Comparison of ENCODE assay signal across 20 cellular contexts in the genomic region with DNA sequence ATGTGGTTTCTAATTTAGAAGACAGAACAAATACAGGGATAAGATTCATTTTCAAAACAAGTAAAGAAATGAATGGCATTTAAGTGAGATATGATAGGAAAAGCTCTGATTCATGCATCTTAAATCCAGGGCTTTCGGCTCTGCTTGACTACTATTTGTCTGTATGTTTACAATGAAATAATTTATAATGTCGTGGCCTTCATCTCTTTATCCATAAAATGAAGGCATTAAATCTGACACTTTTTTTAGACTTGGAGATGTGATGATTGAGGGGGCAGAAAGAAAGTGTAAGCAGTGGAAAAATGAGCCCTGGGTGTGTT.
DNase-seq lines count a peak whose midpoint lies in the region; ATAC-seq and TF ChIP-seq lines count a peak whose summit lies in the region.
"Had no signal": no experiment of that assay in that cellular context is flagged by ENCODE, and none has a peak within 500 bp of the region (broad histone marks: within the 10 kb centered on the region; RNA-seq: fewer than 3 reads in every experiment).

No MANE protein-coding gene starts in this region.

- H3K9me1 ChIP-seq in IMR-90 (ENCODE audit: insufficient read depth, low read length): peaks cover 6% of the 10 kb centered on the region

- no peaks in the 10 kb centered on the region for H3K27me3 ChIP-seq in IMR-90 (ENCODE audit: control insufficient read depth, insufficient read depth, low read length)
- no peaks in the 10 kb centered on the region for H3K27me3 ChIP-seq in endodermal cell (ENCODE audit: control insufficient read depth, insufficient read depth, low read length, poor library complexity, severe bottlenecking)
- peaks cover 12% of the 10 kb centered on the region for H3K27me3 ChIP-seq in skeletal muscle satellite cell (ENCODE audit: control insufficient read depth, insufficient read depth, low read length)
- H3K27me3 ChIP-seq: BE2C, SJCRH30 had no signal

- H4K8ac ChIP-seq in IMR-90 (ENCODE audit: low read depth in 2 of 2, low read length in 2 of 2): peak overlapping the region; percentile 57 to 77; a peak in 2 of 4 replicates

- peak overlapping the region; percentile 91; the same call in 1 of the 2 replicates for H2BK20ac ChIP-seq in IMR-90 (ENCODE audit: low read depth, low read length)

- H2AK5ac ChIP-seq in IMR-90 (ENCODE audit: low read depth, low read length): no peak overlapping the region

- H3K9me3 ChIP-seq in IMR-90 (ENCODE audit: control insufficient read depth, insufficient read depth, low read length) (no peaks in the 10 kb centered on the region), endodermal cell (ENCODE audit: control insufficient read depth, low read length) (no peaks in the 10 kb centered on the region), skeletal muscle satellite cell (replicated peaks; ENCODE audit: low read length) (no peaks in the 10 kb centered on the region)
- H3K9me3 ChIP-seq: BE2C, SJCRH30 had no signal

- H3K56ac ChIP-seq in IMR-90 (ENCODE audit: extremely low read depth, insufficient read depth, low read length): peak overlapping the region; percentile 65; the same call in 1 of the 2 replicates

- H3K4me1 ChIP-seq in IMR-90 (ENCODE audit: control insufficient read depth, insufficient read depth, low read length) (peaks cover 23% of the 10 kb centered on the region), endodermal cell (ENCODE audit: control insufficient read depth, insufficient read depth, low read length) (peaks cover 13% of the 10 kb centered on the region), skeletal muscle satellite cell (ENCODE audit: control insufficient read depth, insufficient read depth, low read length) (peaks cover 19% of the 10 kb centered on the region)
- H3K4me1 ChIP-seq: BE2C had no signal

- no peaks in the 10 kb centered on the region for H3K9me3 Mint-ChIP-seq in endodermal cell

- H3K23ac ChIP-seq in IMR-90 (ENCODE audit: low read depth, low read length): no peak overlapping the region

- no peak overlapping the region for H2AFZ ChIP-seq in IMR-90 (replicated peaks; ENCODE audit: low read length, poor library complexity)

- no peak for TF ChIP-seq RAD21 in IMR-90 (IDR thresholded peaks at IDR 0.05; ENCODE audit: low read length)

- H2BK5ac ChIP-seq in IMR-90 (ENCODE audit: low read depth, low read length, poor library complexity, severe bottlenecking): peak overlapping the region; percentile 74

- H4K20me1 ChIP-seq in IMR-90 (ENCODE audit: insufficient read depth, low read length): no peaks in the 10 kb centered on the region

- dilution Hi-C loops in IMR-90 (cut with HindIII; ENCODE audit: low sequenced_read_pairs, unreplicated experiment): no loop called here

- H3K79me1 ChIP-seq in IMR-90 (ENCODE audit: low read depth in 1 of 2, low read length in 2 of 2): no peaks in the 10 kb centered on the region

- H2BK15ac ChIP-seq in IMR-90 (ENCODE audit: low read depth, low read length): no peak overlapping the region

- H3K9ac ChIP-seq in IMR-90 (ENCODE audit: low read depth, low read length) (no peak overlapping the region), endodermal cell (ENCODE audit: extremely low read depth, low read length, poor library complexity, severe bottlenecking) (no peak overlapping the region), skeletal muscle satellite cell (ENCODE audit: low read depth, low read length) (peak overlapping the region; percentile 44)

- DNase-seq in EH (ENCODE audit: low read depth) (peak; percentile 94), IMR-90 (no peak), endodermal cell (no peak), lower leg skin (ENCODE audit: low spot score in 2 of 2) (no peak), T1000 (lab: John Stamatoyannopoulos, UW) (no peak)
- DNase-seq: BE2C; CD4-positive, CD25-positive, alpha-beta regulatory T cell; COR-L47; DMS 273 treated with DMSO at 0.1 percent for 48 hours; DMS79 treated with DMSO at 0.1 percent for 48 hours; Karpas-422; NCI-H1694; NCI-H2081 treated with DMSO at 0.1 percent for 48 hours; NCI-H2171 treated with DMSO at 0.1 percent for 48 hours; NCI-H446 had no signal

- H4K91ac ChIP-seq in IMR-90 (ENCODE audit: insufficient read depth, low read depth, low read length): no peak overlapping the region

- intact Hi-C loops in IMR-90 (cut with micrococcal nuclease) (loop anchor here (2.0 kb wide), 1 partner anchor 117 kb away; no protein-coding TSS in a partner anchor), lower leg skin (cut with DNase I; ENCODE audit: low total_unique reads) (no loop called here)

- H4K5ac ChIP-seq in IMR-90 (ENCODE audit: low read depth, low read length): no peak overlapping the region

- H2BK120ac ChIP-seq in IMR-90 (ENCODE audit: low read depth, low read length): peak overlapping the region; percentile 91; the same call in 1 of the 2 replicates

- POLR2A ChIA-PET in IMR-90 (lab: Charles Lee; ENCODE audit: unreplicated experiment): no interaction called here

- H3K27ac ChIP-seq in IMR-90 (ENCODE audit: insufficient read depth, low read length): no peak overlapping the region
- no peak overlapping the region for H3K27ac ChIP-seq in endodermal cell (ENCODE audit: low read depth, low read length)

- no peak for TF ChIP-seq POLR2A in IMR-90 (IDR thresholded peaks at IDR 0.05; ENCODE audit: low read depth, low read length)
- TF ChIP-seq POLR2A in lower leg skin (IDR thresholded peaks at IDR 0.05): no peak

- in situ Hi-C loops in IMR-90 (cut with MboI; ENCODE audit: low sequenced_read_pairs): no loop called here

- peak overlapping the region; percentile 2 for H3K4me3 Mint-ChIP-seq in endodermal cell
- H3K4me3 Mint-ChIP-seq: CD4-positive, CD25-positive, alpha-beta regulatory T cell; IgD-negative memory B cell had no signal

- no TSS peak for BruUV-seq in IMR-90 (replicated peaks; lab: Mats Ljungman, UMichigan)

- ATAC-seq in IMR-90 (ENCODE audit: low read depth): peak; percentile 19
- no peak for ATAC-seq in HG02981 (IDR thresholded peaks at IDR 0.05; ENCODE audit: unreplicated experiment)
- ATAC-seq: HCT116 had no signal

- no peaks in the 10 kb centered on the region for H3K36me3 Mint-ChIP-seq in endodermal cell (ENCODE audit: low read depth)
- H3K36me3 Mint-ChIP-seq: CD4-positive, CD25-positive, alpha-beta regulatory T cell; IgD-negative memory B cell had no signal

- no peak overlapping the region for H2AK9ac ChIP-seq in IMR-90 (replicated peaks; ENCODE audit: low read depth, low read length, poor library complexity)

- H3K36me3 ChIP-seq in IMR-90 (ENCODE audit: control insufficient read depth, insufficient read depth, low read length): no peaks in the 10 kb centered on the region
- H3K36me3 ChIP-seq in endodermal cell (ENCODE audit: control insufficient read depth, insufficient read depth, low read length): no peaks in the 10 kb centered on the region
- H3K36me3 ChIP-seq in skeletal muscle satellite cell (ENCODE audit: insufficient read depth, low read length): no peaks in the 10 kb centered on the region
- H3K36me3 ChIP-seq: BE2C, SJCRH30 had no signal

- no peak overlapping the region for H3K18ac ChIP-seq in IMR-90 (ENCODE audit: low read depth, low read length)

- TF ChIP-seq CTCF in IMR-90 (conservative IDR thresholded peaks at IDR 0.05; ENCODE audit: low read depth, low read length): no peak
- no peak for TF ChIP-seq CTCF in endodermal cell (conservative IDR thresholded peaks at IDR 0.05)
- TF ChIP-seq CTCF in lower leg skin (IDR thresholded peaks at IDR 0.05): no peak

- peaks cover 5% of the 10 kb centered on the region for H3K27me3 Mint-ChIP-seq in endodermal cell (ENCODE audit: insufficient read depth)
- H3K27me3 Mint-ChIP-seq: CD4-positive, CD25-positive, alpha-beta regulatory T cell had no signal

- H3K4me2 ChIP-seq in IMR-90 (ENCODE audit: low read depth, low read length) (no peak overlapping the region), skeletal muscle satellite cell (ENCODE audit: low read length) (no peak overlapping the region)

- H3K14ac ChIP-seq in IMR-90 (replicated peaks; ENCODE audit: low read depth, low read length): no peak overlapping the region

- peaks cover 45% of the 10 kb centered on the region for H3K4me1 Mint-ChIP-seq in endodermal cell

- CTCF ChIA-PET in IMR-90 (lab: Yijun Ruan, JAX): interaction anchor here (0.7 kb wide), 1 partner anchor 115 kb away, joined by 3 read pairs; a partner anchor contains a TSS

- H3K4me3 ChIP-seq in IMR-90 (ENCODE audit: insufficient read depth, low read depth, low read length): no peak overlapping the region
- peak overlapping the region; percentile 31 for H3K4me3 ChIP-seq in endodermal cell (ENCODE audit: low read length)
- H3K4me3 ChIP-seq in skeletal muscle satellite cell (ENCODE audit: low read length): no peak overlapping the region
- no peak overlapping the region for H3K4me3 ChIP-seq in lower leg skin (ENCODE audit: low read depth, poor library complexity, severe bottlenecking)
- H3K4me3 ChIP-seq: SJCRH30 had no signal

- H3K4ac ChIP-seq in IMR-90 (ENCODE audit: low read depth, low read length): peak overlapping the region; percentile 85; the same call in 1 of the 2 replicates

- peak overlapping the region; percentile 34 for H3K27ac Mint-ChIP-seq in endodermal cell
- H3K27ac Mint-ChIP-seq: CD4-positive, CD25-positive, alpha-beta regulatory T cell; IgD-negative memory B cell had no signal

- no CpG with 5 or more reads among the region's 2 CpGs for WGBS in IMR-90 (ENCODE audit: extremely low coverage in 2 of 2, insufficient read length in 1 of 2), 2 experiments
- WGBS in endodermal cell (ENCODE audit: insufficient coverage in 1 of 2, insufficient read length in 1 of 2), 2 experiments: 90% methylated on average over 2 of the region's 2 CpGs; no CpG with 5 or more reads in 1 of the 2 experiments
- WGBS in lower leg skin, 2 donors: 75 to 76% methylated on average over 2 of the region's 2 CpGs

TF ChIP-seq in IMR-90, 13 proteins besides CTCF, POLR2A, EP300 and RAD21:
- TF ChIP-seq SMC3 (IDR thresholded peaks at IDR 0.05; ENCODE audit: low read depth, low read length) (no peak), BHLHE40 (IDR thresholded peaks at IDR 0.05; ENCODE audit: low read depth, low read length) (0 out of 2 replicates have a peak, but pooled peaks have one; percentile 0)
- TF ChIP-seq, protein P1, sequence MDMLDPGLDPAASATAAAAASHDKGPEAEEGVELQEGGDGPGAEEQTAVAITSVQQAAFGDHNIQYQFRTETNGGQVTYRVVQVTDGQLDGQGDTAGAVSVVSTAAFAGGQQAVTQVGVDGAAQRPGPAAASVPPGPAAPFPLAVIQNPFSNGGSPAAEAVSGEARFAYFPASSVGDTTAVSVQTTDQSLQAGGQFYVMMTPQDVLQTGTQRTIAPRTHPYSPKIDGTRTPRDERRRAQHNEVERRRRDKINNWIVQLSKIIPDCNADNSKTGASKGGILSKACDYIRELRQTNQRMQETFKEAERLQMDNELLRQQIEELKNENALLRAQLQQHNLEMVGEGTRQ (IDR thresholded peaks at IDR 0.05; ENCODE audit: low read depth, low read length): no peak
